ENCODE assay signal across 16 cellular contexts in genomic region chr3:113485161-113485609, GRCh38. TPM values are rescaled to one million over a fixed set of nuclear protein-coding genes. Genes with fewer than 3 reads are reported as not detected.
DNase-seq lines count a peak whose midpoint lies in the region; ATAC-seq lines count a peak whose summit lies in the region.
"Had no signal": no experiment of that assay in that cellular context is flagged by ENCODE, and none has a peak within 500 bp of the region (broad histone marks: within the 10 kb centered on the region; RNA-seq: fewer than 3 reads in every experiment).

No MANE protein-coding gene starts in this region.

- H3K9me3 ChIP-seq in naive thymus-derived CD4-positive, alpha-beta T cell (ENCODE audit: control insufficient read depth in 2 of 3, low read length in 3 of 3), result no peaks in the 10 kb centered on the region
- H3K9me3 ChIP-seq in Karpas-422 (ENCODE audit: low read length), result no peaks in the 10 kb centered on the region

- H3K4me3 ChIP-seq in naive thymus-derived CD4-positive, alpha-beta T cell (ENCODE audit: low read length), result no peak overlapping the region
- no peak overlapping the region for H3K4me3 ChIP-seq in Karpas-422 (ENCODE audit: low read length)
- H3K4me3 ChIP-seq: GM23248 had no signal

- intact Hi-C loops in naive thymus-derived CD4-positive, alpha-beta T cell (cut with micrococcal nuclease), result no loop called here

- H4K20me1 ChIP-seq in Karpas-422 (ENCODE audit: insufficient read depth, low read depth, low read length), result no peaks in the 10 kb centered on the region

- no peaks in the 10 kb centered on the region for H3K79me2 ChIP-seq in Karpas-422 (ENCODE audit: low read length)

- H3K9ac ChIP-seq in Karpas-422 (ENCODE audit: low read length), result no peak overlapping the region
- H3K9ac ChIP-seq: GM23248 had no signal

- peak overlapping the region; percentile 71 to 72 for H3K27ac Mint-ChIP-seq in T-cell
- peak overlapping the region; percentile 42 for H3K27ac Mint-ChIP-seq in activated naive CD4-positive, alpha-beta T cell treated with anti-CD3 and anti-CD28 coated beads, Interleukin-2, amount 10 ng/mL, durations not matched to agents 7 days and 5 days
- H3K27ac Mint-ChIP-seq in naive thymus-derived CD4-positive, alpha-beta T cell, result peak overlapping the region in 8 of 9 donors; percentile 51 to 85 (median 70)

- H3K4me2 ChIP-seq in Karpas-422 (ENCODE audit: low read depth, low read length, poor library complexity, severe bottlenecking), result no peak overlapping the region

- no peaks in the 10 kb centered on the region for H3K9me2 ChIP-seq in Karpas-422 (replicated peaks; ENCODE audit: insufficient read depth, low read length)

- ATAC-seq in T-cell (replicated peaks in 1 of 4) (peak; percentile 57 to 79 (median 64)), GM21737 (IDR thresholded peaks at IDR 0.05; ENCODE audit: unreplicated experiment) (no peak)
- peak; percentile 73 for ATAC-seq in naive thymus-derived CD4-positive, alpha-beta T cell
- ATAC-seq: Panc1 had no signal

- peaks cover 27% of the 10 kb centered on the region for H3K36me3 Mint-ChIP-seq in T-cell
- H3K36me3 Mint-ChIP-seq in activated naive CD4-positive, alpha-beta T cell treated with anti-CD3 and anti-CD28 coated beads, Interleukin-2, amount 10 ng/mL, durations not matched to agents 7 days and 5 days, result peaks cover 18% of the 10 kb centered on the region
- peaks cover 14 to 38% (median 28%) of the 10 kb centered on the region in 5 donors for H3K36me3 Mint-ChIP-seq in naive thymus-derived CD4-positive, alpha-beta T cell

- H3K4me1 Mint-ChIP-seq in T-cell, result peaks cover 9 to 20% (median 17%) of the 10 kb centered on the region in 3 donors
- H3K4me1 Mint-ChIP-seq in activated naive CD4-positive, alpha-beta T cell treated with anti-CD3 and anti-CD28 coated beads, Interleukin-2, amount 10 ng/mL, durations not matched to agents 7 days and 5 days, result peaks cover 11% of the 10 kb centered on the region
- peaks cover 2 to 19% (median 6%) of the 10 kb centered on the region in 7 donors for H3K4me1 Mint-ChIP-seq in naive thymus-derived CD4-positive, alpha-beta T cell
- H3K4me1 Mint-ChIP-seq: CD14-positive monocyte had no signal

- no peaks in the 10 kb centered on the region for H3K27me3 Mint-ChIP-seq in T-cell
- no peaks in the 10 kb centered on the region for H3K27me3 Mint-ChIP-seq in activated naive CD4-positive, alpha-beta T cell treated with anti-CD3 and anti-CD28 coated beads, Interleukin-2, amount 10 ng/mL, durations not matched to agents 7 days and 5 days
- H3K27me3 Mint-ChIP-seq in naive thymus-derived CD4-positive, alpha-beta T cell, result no peaks in the 10 kb centered on the region

- H3K9me3 Mint-ChIP-seq in T-cell, result peaks cover 0 to 5% (median 2%) of the 10 kb centered on the region in 3 donors
- H3K9me3 Mint-ChIP-seq in activated naive CD4-positive, alpha-beta T cell treated with anti-CD3 and anti-CD28 coated beads, Interleukin-2, amount 10 ng/mL, durations not matched to agents 7 days and 5 days, result peaks cover 8% of the 10 kb centered on the region
- peaks cover 0 to 24% (median 4%) of the 10 kb centered on the region in 11 donors for H3K9me3 Mint-ChIP-seq in naive thymus-derived CD4-positive, alpha-beta T cell

- POLR2A ChIA-PET in T-cell (lab: Charles Lee), result no interaction called here
- POLR2A ChIA-PET in naive thymus-derived CD4-positive, alpha-beta T cell (lab: Charles Lee), result interaction anchor here (0.9 kb wide), 1 partner anchor 29 kb away, joined by 3 read pairs; the partner anchor contains the start of gene SPICE1

- H3K4me1 ChIP-seq in naive thymus-derived CD4-positive, alpha-beta T cell (ENCODE audit: control insufficient read depth in 2 of 2, insufficient read depth in 2 of 2, low read length in 2 of 2), result peaks cover 0 to 4% of the 10 kb centered on the region in 2 donors
- H3K4me1 ChIP-seq in Karpas-422 (ENCODE audit: low read length), result no peaks in the 10 kb centered on the region

- no peak overlapping the region for H2AFZ ChIP-seq in Karpas-422 (ENCODE audit: low read length)
- H2AFZ ChIP-seq: GM23248 had no signal

- no peak overlapping the region for H3K27ac ChIP-seq in naive thymus-derived CD4-positive, alpha-beta T cell (ENCODE audit: low read depth, low read length)
- no peak overlapping the region for H3K27ac ChIP-seq in Karpas-422 (ENCODE audit: low read length)
- H3K27ac ChIP-seq: 22Rv1, GM23248 had no signal

- H3K4me3 Mint-ChIP-seq in T-cell, result peak overlapping the region; percentile 28 to 52 (median 44)
- no peak overlapping the region for H3K4me3 Mint-ChIP-seq in activated naive CD4-positive, alpha-beta T cell treated with anti-CD3 and anti-CD28 coated beads, Interleukin-2, amount 10 ng/mL, durations not matched to agents 7 days and 5 days
- H3K4me3 Mint-ChIP-seq in naive thymus-derived CD4-positive, alpha-beta T cell, result peak overlapping the region in 9 of 10 donors; percentile 9 to 71 (median 46)
- H3K4me3 Mint-ChIP-seq: CD14-positive monocyte had no signal

- CTCF ChIA-PET in T-cell (lab: Charles Lee), result interaction anchor here in 1 of 2 donors (0.9 to 1.4 kb wide), 4 partner anchors 9 to 92 kb away, joined by 3 to 11 read pairs (median 4); partner anchors contain the start of gene SPICE1
- CTCF ChIA-PET in activated naive CD4-positive, alpha-beta T cell treated with anti-CD3 and anti-CD28 coated beads, Interleukin-2, amount 10 ng/mL, durations not matched to agents 7 days and 5 days (lab: Charles Lee), result no interaction called here
- CTCF ChIA-PET in naive thymus-derived CD4-positive, alpha-beta T cell (lab: Charles Lee), result interaction anchor here (0.5 to 1.4 kb wide), 2 partner anchors 8 to 730 kb away, joined by 4 read pairs; no protein-coding TSS in a partner anchor

- peak; percentile 19 for DNase-seq in SIG-M5 treated with dmso at 0.1 percent for 504 hours (lab: John Stamatoyannopoulos, UW; ENCODE audit: unreplicated experiment)
- DNase-seq in SIG-M5 (lab: John Stamatoyannopoulos, UW), result no peak
- DNase-seq in T-cell, result peak; percentile 4 to 63 (median 41)
- peak; percentile 47 for DNase-seq in activated naive CD4-positive, alpha-beta T cell treated with anti-CD3 and anti-CD28 coated beads, Interleukin-2, amount 10 ng/mL, durations not matched to agents 7 days and 5 days
- peak in 8 of 9 donors; percentile 12 to 48 (median 30) for DNase-seq in naive thymus-derived CD4-positive, alpha-beta T cell
- no peak for DNase-seq in Karpas-422
- DNase-seq in GOT3 (lab: John Stamatoyannopoulos, UW), result no peak
- DNase-seq: GDM1; GM23248; NCI-H524 treated with DMSO at 0.1 percent for 48 hours; stimulated activated CD4-positive, alpha-beta T cell treated with anti-CD3 and anti-CD28 coated beads, Interleukin-2, amount 100 ng/mL, for 24 hours had no signal

- H3K36me3 ChIP-seq in naive thymus-derived CD4-positive, alpha-beta T cell (ENCODE audit: control insufficient read depth in 2 of 3, insufficient read depth in 3 of 3, low read length in 3 of 3), result no peaks in the 10 kb centered on the region
- H3K36me3 ChIP-seq in Karpas-422 (ENCODE audit: insufficient read depth, low read length), result peaks cover 29% of the 10 kb centered on the region; the same call in 1 of the 2 replicates

- no peaks in the 10 kb centered on the region for H3K27me3 ChIP-seq in naive thymus-derived CD4-positive, alpha-beta T cell (ENCODE audit: control insufficient read depth in 2 of 2, insufficient read depth in 2 of 2, low read length in 2 of 2)
- H3K27me3 ChIP-seq in Karpas-422 (ENCODE audit: low read length), result no peaks in the 10 kb centered on the region

RNA-seq across cellular contexts. Expression of gene SPICE1, which starts 29.8 kb away (rescaled TPM):
- total RNA-seq in T-cell, result 10 to 100 TPM; 19.3 to 29.3 (median 21.7) TPM
- 10 to 100 TPM; 16.7 to 44.3 (median 21.7) TPM for total RNA-seq in naive thymus-derived CD4-positive, alpha-beta T cell
- 1 to 10 TPM; 5.1 to 6.0 TPM for polyA plus RNA-seq in naive thymus-derived CD4-positive, alpha-beta T cell
- total RNA-seq in Karpas-422 (2014; rRNA removed; shearing (Covaris generic); ENCODE audit: low replicate concordance), result 14.1 and 30.1 TPM in 2 replicates

RNA-seq across cellular contexts. Expression of gene CFAP44, which starts 43.9 kb away (rescaled TPM):
- total RNA-seq in T-cell, result 10 to 100 TPM; 12.2 to 19.9 (median 16.0) TPM
- 10 to 100 TPM in 3 of 5 experiments, 1 to 10 TPM in 2; 8.2 to 40.9 (median 14.7) TPM for total RNA-seq in naive thymus-derived CD4-positive, alpha-beta T cell
- under 1 TPM; 0.29 to 0.74 TPM for polyA plus RNA-seq in naive thymus-derived CD4-positive, alpha-beta T cell
- 15.3 and 17.4 TPM in 2 replicates for total RNA-seq in Karpas-422 (2014; rRNA removed; shearing (Covaris generic); ENCODE audit: low replicate concordance)

RNA-seq across cellular contexts. Expression of gene SIDT1, which starts 47.2 kb away (rescaled TPM):
- total RNA-seq in T-cell, result 10 to 100 TPM; 44.9 to 75.5 (median 48.7) TPM
- 10 to 100 TPM; 32.1 to 65.7 (median 60.7) TPM for total RNA-seq in naive thymus-derived CD4-positive, alpha-beta T cell
- polyA plus RNA-seq in naive thymus-derived CD4-positive, alpha-beta T cell, result 10 to 100 TPM; 19.9 to 33.3 TPM
- total RNA-seq in Karpas-422 (2014; rRNA removed; shearing (Covaris generic); ENCODE audit: low replicate concordance), result 7.5 and 11.3 TPM in 2 replicates
- total RNA-seq: GM23248, LHCN-M2 had no signal
- polyA plus RNA-seq: GM23248 had no signal

Comparison
In these comparisons a context has a peak if more than half of its experiments do, and no peak if none do; other contexts are left out.
1. DNase-seq: peak in SIG-M5 treated with dmso at 0.1 percent for 504 hours (single experiment), T-cell (34 of 34), activated naive CD4-positive, alpha-beta T cell treated with anti-CD3 and anti-CD28 coated beads, Interleukin-2, amount 10 ng/mL, durations not matched to agents 7 days and 5 days (single experiment) and naive thymus-derived CD4-positive, alpha-beta T cell (8 of 9); none in SIG-M5 (single experiment), Karpas-422 (single experiment) and GOT3 (single experiment).
2. Peak in every context shown above with its lines, with median percentiles within 50 percentile points of each other: H3K27ac Mint-ChIP-seq.